ENCODE assay signal across 1 cellular context in the genomic region with DNA sequence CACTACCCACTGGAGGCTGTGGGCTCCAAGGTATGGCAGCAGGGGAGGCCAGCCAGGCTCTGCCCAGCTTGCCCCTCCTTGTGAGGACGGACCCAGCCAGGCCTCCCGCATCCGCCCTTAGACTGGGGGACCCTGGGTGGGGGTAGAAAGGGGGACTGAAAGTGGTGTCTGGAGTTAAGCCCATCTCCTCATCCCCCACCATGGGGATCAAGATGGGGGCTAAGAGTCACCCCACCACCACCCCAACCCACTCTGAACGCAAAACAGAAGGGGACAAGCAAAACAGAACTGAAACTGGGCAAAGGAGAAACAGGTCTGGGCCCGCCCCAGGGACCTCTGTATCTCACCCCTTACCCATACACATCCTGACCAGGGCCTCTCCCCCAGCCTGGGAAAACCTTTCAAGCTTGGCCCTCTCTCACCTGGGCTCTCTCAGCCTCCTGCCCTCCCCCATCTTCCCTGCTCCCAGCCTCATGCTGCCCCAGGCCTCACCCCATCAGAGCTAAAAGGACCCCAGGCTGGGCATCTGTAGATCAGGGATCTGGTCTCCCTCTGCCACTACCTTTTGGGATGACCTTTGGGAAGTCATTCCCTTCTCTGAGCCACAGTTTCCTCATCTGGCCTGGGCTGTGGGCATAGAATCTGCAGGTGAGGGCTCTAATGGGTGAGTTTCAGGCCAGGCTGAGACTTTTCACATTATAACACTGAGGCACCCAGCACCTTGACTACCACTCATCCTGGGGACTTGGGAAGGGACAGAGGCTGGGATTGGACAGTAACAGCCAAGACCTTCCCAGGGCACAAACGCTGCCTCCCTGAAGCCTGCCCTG.
TF ChIP-seq lines count a peak whose summit lies in the region.

No MANE protein-coding gene starts in this region.

TF ChIP-seq in HEK293T, 16 proteins besides CTCF, POLR2A, EP300 and RAD21:
- no peak for TF ChIP-seq SUZ12 (IDR thresholded peaks at IDR 0.05)
- no peak for TF ChIP-seq NFRKB (IDR thresholded peaks at IDR 0.05)
- no peak for TF ChIP-seq CTBP1 (IDR thresholded peaks at IDR 0.05; ENCODE audit: borderline replicate concordance)
- no peak for TF ChIP-seq ARNT (IDR thresholded peaks at IDR 0.05)
- no peak for TF ChIP-seq BHLHE40 (IDR thresholded peaks at IDR 0.05; ENCODE audit: borderline replicate concordance)
- no peak for TF ChIP-seq ZNF384 (IDR thresholded peaks at IDR 0.05)
- TF ChIP-seq TARDBP (IDR thresholded peaks at IDR 0.05) = no peak
- TF ChIP-seq FOXA1 (IDR thresholded peaks at IDR 0.05) = no peak
- no peak for TF ChIP-seq FOXK2 (IDR thresholded peaks at IDR 0.05)
- no peak for TF ChIP-seq SP1 (IDR thresholded peaks at IDR 0.05)
- no peak for TF ChIP-seq ELF4 (IDR thresholded peaks at IDR 0.05)
TF ChIP-seq in HEK293T: peak in this region for 0.
